In the genomic region with DNA sequence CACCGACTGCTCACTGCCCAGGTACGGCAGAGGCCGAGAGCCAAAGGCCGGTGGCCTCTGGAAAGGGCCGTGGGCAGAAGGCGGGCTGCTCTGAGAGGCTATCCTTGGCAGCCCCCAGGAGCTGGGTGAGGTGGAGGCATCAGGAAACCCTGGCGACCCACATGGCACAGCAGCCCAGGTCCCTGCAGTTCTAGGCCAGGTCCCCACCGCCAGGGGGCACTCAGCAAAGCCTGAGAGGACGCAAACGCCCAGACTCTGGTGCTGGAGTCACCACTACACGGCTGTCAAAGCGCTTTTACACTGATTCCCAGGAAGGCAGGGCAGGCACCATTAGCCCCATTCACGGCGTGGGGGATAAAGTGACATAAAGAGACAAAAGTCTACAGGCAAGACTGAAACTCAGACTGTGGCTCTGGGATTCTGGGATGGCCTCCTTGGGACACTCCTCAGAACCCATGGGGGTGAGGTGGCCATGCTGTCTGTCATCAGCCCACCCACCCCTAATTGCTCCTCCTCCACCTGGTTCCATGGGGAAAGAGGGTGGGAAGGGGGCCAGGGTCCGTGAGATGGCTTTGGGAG, we compare ENCODE assay signal across 8 cellular contexts. TPM values are rescaled to one million over a fixed set of nuclear protein-coding genes. Genes with fewer than 3 reads are reported as not detected.
A peak's percentile ranks its signal among the peaks of the same experiment; 100 is the strongest.
DNase-seq lines count a peak whose midpoint lies in the region; ATAC-seq and TF ChIP-seq lines count a peak whose summit lies in the region.

No MANE protein-coding gene starts in this region.

- H3K4me1 ChIP-seq in HUES6 (ENCODE audit: control insufficient read depth, insufficient read depth, low read length) (peaks cover 30% of the 10 kb centered on the region), PC-3 (ENCODE audit: insufficient read depth, low read length) (peaks cover 32% of the 10 kb centered on the region), esophagus squamous epithelium (peaks cover 30 to 87% (median 55%) of the 10 kb centered on the region in 3 donors)

- peaks cover 13 to 25% (median 16%) of the 10 kb centered on the region in 4 donors for H3K4me1 Mint-ChIP-seq in naive thymus-derived CD8-positive, alpha-beta T cell

- peak in 1 of 4 donors; percentile 11 for TF ChIP-seq POLR2A in esophagus squamous epithelium (IDR thresholded peaks at IDR 0.05)

- H3K4me3 ChIP-seq in HUES6 (ENCODE audit: low read depth, low read length) (peak overlapping the region; percentile 48), PC-3 (ENCODE audit: low read length) (peak overlapping the region; percentile 70), esophagus squamous epithelium (peak overlapping the region; percentile 49 to 69 (median 65))

- CTCF ChIA-PET in PC-3 (lab: Charles Lee) = interaction anchor here (0.6 to 1.2 kb wide), 4 partner anchors 11 to 49 kb away, joined by 4 to 6 read pairs (median 4); no protein-coding TSS in a partner anchor

- POLR2A ChIA-PET in PC-3 (lab: Charles Lee; ENCODE audit: unreplicated experiment) = no interaction called here
- POLR2A ChIA-PET in naive thymus-derived CD8-positive, alpha-beta T cell (lab: Charles Lee) = interaction anchor here (0.7 to 3.6 kb wide), 4 partner anchors 27 to 160 kb away, joined by 3 to 15 read pairs (median 6); a partner anchor contains a TSS

- no peaks in the 10 kb centered on the region for H4K20me1 ChIP-seq in PC-3 (ENCODE audit: low read length)

- H3K9ac ChIP-seq in HUES6 (ENCODE audit: low read length) (no peak overlapping the region), PC-3 (ENCODE audit: low read length) (peak overlapping the region; percentile 33; the same call in 1 of the 2 replicates)

- peaks cover 17% of the 10 kb centered on the region; the same call in 1 of the 2 replicates for H3K27me3 ChIP-seq in HUES6 (ENCODE audit: control insufficient read depth, insufficient read depth, low read length)
- H3K27me3 ChIP-seq in PC-3 (ENCODE audit: low read length) = no peaks in the 10 kb centered on the region
- H3K27me3 ChIP-seq in esophagus squamous epithelium = peaks cover 0 to 42% (median 0%) of the 10 kb centered on the region in 4 donors

- peak; percentile 22 for DNase-seq in GF-D8 (lab: John Stamatoyannopoulos, UW)
- DNase-seq in PC-3 = peak; percentile 97
- DNase-seq in activated T-cell treated with anti-CD3 and anti-CD28 coated beads, Interleukin-2, amount 50 U/mL, for 1 hour = peak; percentile 88
- DNase-seq in esophagus squamous epithelium (lab: John Stamatoyannopoulos, UW) = no peak
- peak; percentile 67 to 92 (median 83) for DNase-seq in naive thymus-derived CD8-positive, alpha-beta T cell
- DNase-seq in stimulated activated CD8-positive, alpha-beta memory T cell treated with anti-CD3 and anti-CD28 coated beads, Interleukin-7, amount 100 ng/mL, for 48 hours (ENCODE audit: extremely low read depth in 1 of 2, low read depth in 1 of 2) = peak; percentile 57 to 75

- WGBS in esophagus squamous epithelium, 2 donors = 4 to 7% methylated on average over 3 to 8 of the region's 15 CpGs

- H3K27me3 Mint-ChIP-seq in naive thymus-derived CD8-positive, alpha-beta T cell = peaks cover 7 to 37% (median 21%) of the 10 kb centered on the region in 5 donors

- peaks cover 7% of the 10 kb centered on the region for H3F3A ChIP-seq in PC-3 (ENCODE audit: low read length, unreplicated experiment)

- no peaks in the 10 kb centered on the region for H3K9me2 ChIP-seq in PC-3 (replicated peaks; ENCODE audit: low read length)

- no peaks in the 10 kb centered on the region for H3K9me3 Mint-ChIP-seq in naive thymus-derived CD8-positive, alpha-beta T cell

- peak overlapping the region in 2 of 10 donors; percentile 25 to 69 for H3K27ac Mint-ChIP-seq in naive thymus-derived CD8-positive, alpha-beta T cell

- BruUV-seq in PC-3 (replicated peaks; lab: Mats Ljungman, UMichigan) = no TSS peak

- H3K27ac ChIP-seq in HUES6 (ENCODE audit: low read depth, low read length) (no peak overlapping the region), PC-3 (ENCODE audit: low read length) (no peak overlapping the region), esophagus squamous epithelium (peak overlapping the region; percentile 69 to 97 (median 93))

- peak overlapping the region; percentile 82 for H3K4me2 ChIP-seq in PC-3 (ENCODE audit: low read length)

- H3K9me3 ChIP-seq in HUES6 (ENCODE audit: control insufficient read depth, insufficient read depth, low read depth, low read length) = no peaks in the 10 kb centered on the region
- no peaks in the 10 kb centered on the region for H3K9me3 ChIP-seq in PC-3 (ENCODE audit: low read length)
- no peaks in the 10 kb centered on the region for H3K9me3 ChIP-seq in esophagus squamous epithelium

- H3K4me3 Mint-ChIP-seq in naive thymus-derived CD8-positive, alpha-beta T cell = peak overlapping the region in 6 of 10 donors; percentile 28 to 85 (median 61)

- peak overlapping the region; percentile 15; the same call in 1 of the 2 replicates for H2AFZ ChIP-seq in PC-3 (ENCODE audit: low read length)

- no peaks in the 10 kb centered on the region for H3K36me3 ChIP-seq in HUES6 (ENCODE audit: control insufficient read depth, insufficient read depth, low read length)
- no peaks in the 10 kb centered on the region for H3K36me3 ChIP-seq in PC-3 (ENCODE audit: low read depth, low read length)
- no peaks in the 10 kb centered on the region for H3K36me3 ChIP-seq in esophagus squamous epithelium

- peak; percentile 99 for TF ChIP-seq CTCF in PC-3 (conservative IDR thresholded peaks at IDR 0.05; ENCODE audit: low read depth, low read length)
- peak; percentile 80 to 95 (median 89) for TF ChIP-seq CTCF in esophagus squamous epithelium (IDR thresholded peaks at IDR 0.05)

- peaks cover 0 to 3% (median 0%) of the 10 kb centered on the region in 3 donors for H3K36me3 Mint-ChIP-seq in naive thymus-derived CD8-positive, alpha-beta T cell

- intact Hi-C loops in PC-3 (cut with micrococcal nuclease) (loop anchor here (1.0 to 5.0 kb wide), 4 partner anchors 37 to 160 kb away; a partner anchor contains a TSS), esophagus squamous epithelium (cut with DNase I) (no loop called here)

- peak; percentile 60 for ATAC-seq in PC-3
- peak; percentile 74 to 76 for ATAC-seq in naive thymus-derived CD8-positive, alpha-beta T cell
- no peak for ATAC-seq in GM18520 (IDR thresholded peaks at IDR 0.05; ENCODE audit: unreplicated experiment)

- H3K79me2 ChIP-seq in PC-3 (ENCODE audit: low read length) = peaks cover 44% of the 10 kb centered on the region

RNA-seq across cellular contexts. Expression of a gene that starts 4.9 kb away (rescaled TPM):
- total RNA-seq in PC-3 (2014; rRNA removed) (42.8 and 66.1 TPM in 2 replicates), esophagus squamous epithelium (10 to 100 TPM; 24.3 to 37.8 (median 32.6) TPM)
- 1 to 10 TPM; 6.3 to 7.0 TPM for total RNA-seq in naive thymus-derived CD8-positive, alpha-beta T cell
- 1 to 10 TPM in 1 of 3 donors, under 1 TPM in 2; 0.57 to 1.4 (median 0.59) TPM for polyA plus RNA-seq in naive thymus-derived CD8-positive, alpha-beta T cell

RNA-seq across cellular contexts. Expression of a gene that starts 20.5 kb away (rescaled TPM):
- total RNA-seq in PC-3 (2014; rRNA removed) (42.5 and 60.1 TPM in 2 replicates), esophagus squamous epithelium (10 to 100 TPM; 22.1 to 47.3 (median 34.3) TPM)
- total RNA-seq in naive thymus-derived CD8-positive, alpha-beta T cell = 100 to 1,000 TPM; 378 to 381 TPM
- polyA plus RNA-seq in naive thymus-derived CD8-positive, alpha-beta T cell = 10 to 100 TPM in 2 of 3 donors, 1 to 10 TPM in 1; 7.2 to 28.7 (median 10.6) TPM

Comparison
In these comparisons a context has a peak if more than half of its experiments do, and no peak if none do; other contexts are left out.
1. H3K27ac ChIP-seq: peak in esophagus squamous epithelium (4 of 4); none in HUES6 (single experiment) and PC-3 (single experiment).
2. Peak in every context shown above with its lines, with median percentiles within 50 percentile points of each other: H3K4me3 ChIP-seq.